Comparison of ENCODE assay signal across 8 cellular contexts in genomic region chrX:123835661-123836371, GRCh38. TPM values are rescaled to one million over a fixed set of nuclear protein-coding genes. Genes with fewer than 3 reads are reported as not detected.
DNase-seq lines count a peak whose midpoint lies in the region; ATAC-seq and TF ChIP-seq lines count a peak whose summit lies in the region.

No MANE protein-coding gene starts in this region.

- H3K4me1 ChIP-seq in lung (ENCODE audit: control insufficient read depth in 2 of 2, insufficient read depth in 2 of 2, low read length in 2 of 2) = no peaks in the 10 kb centered on the region

- no peak overlapping the region for H3K4me3 Mint-ChIP-seq in activated naive CD8-positive, alpha-beta T cell treated with anti-CD3 and anti-CD28 coated beads for 36 hours
- H3K4me3 Mint-ChIP-seq in naive thymus-derived CD8-positive, alpha-beta T cell = no peak overlapping the region

- H3K27ac ChIP-seq in lung (ENCODE audit: low read depth in 1 of 2, low read length in 1 of 2) = no peak overlapping the region

- DNase-seq in activated naive CD8-positive, alpha-beta T cell treated with anti-CD3 and anti-CD28 coated beads for 36 hours = peak; percentile 24
- DNase-seq in lung (ENCODE audit: low spot score) (no peak), cortex of kidney (lab: John Stamatoyannopoulos, UW) (no peak), mesenteric fat pad (ENCODE audit: low spot score) (no peak)
- no peak for DNase-seq in naive thymus-derived CD8-positive, alpha-beta T cell
- DNase-seq in activated CD8-positive, alpha-beta memory T cell treated with anti-CD3 and anti-CD28 coated beads, Interleukin-2, amount 50 U/mL, for 48 hours = no peak

- WGBS in lung, 2 donors = 87% methylated on average over 6 of the region's 6 CpGs

- no peaks in the 10 kb centered on the region for H3K36me3 ChIP-seq in lung (ENCODE audit: control insufficient read depth in 2 of 2, insufficient read depth in 2 of 2, low read length in 2 of 2)

- H3K9me3 Mint-ChIP-seq in activated naive CD8-positive, alpha-beta T cell treated with anti-CD3 and anti-CD28 coated beads for 36 hours = no peaks in the 10 kb centered on the region
- H3K9me3 Mint-ChIP-seq in naive thymus-derived CD8-positive, alpha-beta T cell = no peaks in the 10 kb centered on the region

- no peaks in the 10 kb centered on the region for H3K9me3 ChIP-seq in lung (ENCODE audit: control insufficient read depth in 2 of 2, insufficient read depth in 1 of 2, low read length in 1 of 2)

- no peak overlapping the region for H3K4me3 ChIP-seq in lung

- H3K36me3 Mint-ChIP-seq in activated naive CD8-positive, alpha-beta T cell treated with anti-CD3 and anti-CD28 coated beads for 36 hours = no peaks in the 10 kb centered on the region
- H3K36me3 Mint-ChIP-seq in naive thymus-derived CD8-positive, alpha-beta T cell = no peaks in the 10 kb centered on the region

- no peak for TF ChIP-seq CTCF in lung (IDR thresholded peaks at IDR 0.05; ENCODE audit: control extremely low read depth, extremely low read depth)

- POLR2A ChIA-PET in naive thymus-derived CD8-positive, alpha-beta T cell (lab: Charles Lee) = no interaction called here

- no peak overlapping the region for H3K27ac Mint-ChIP-seq in activated naive CD8-positive, alpha-beta T cell treated with anti-CD3 and anti-CD28 coated beads for 36 hours
- peak overlapping the region in 1 of 10 donors; percentile 35 for H3K27ac Mint-ChIP-seq in naive thymus-derived CD8-positive, alpha-beta T cell

- H3K27me3 ChIP-seq in lung (ENCODE audit: control insufficient read depth, insufficient read depth) = no peaks in the 10 kb centered on the region

- no peaks in the 10 kb centered on the region for H3K4me1 Mint-ChIP-seq in activated naive CD8-positive, alpha-beta T cell treated with anti-CD3 and anti-CD28 coated beads for 36 hours
- peaks cover 0 to 3% (median 0%) of the 10 kb centered on the region in 4 donors for H3K4me1 Mint-ChIP-seq in naive thymus-derived CD8-positive, alpha-beta T cell

- ATAC-seq in GM18868 (IDR thresholded peaks at IDR 0.05; ENCODE audit: unreplicated experiment) (peak; percentile 60), HG03442 (IDR thresholded peaks at IDR 0.05; ENCODE audit: unreplicated experiment) (peak; percentile 81), lung (ENCODE audit: insufficient read depth, low FRiP score) (peak; percentile 64)
- ATAC-seq in naive thymus-derived CD8-positive, alpha-beta T cell = no peak

- no peaks in the 10 kb centered on the region for H3K27me3 Mint-ChIP-seq in activated naive CD8-positive, alpha-beta T cell treated with anti-CD3 and anti-CD28 coated beads for 36 hours
- H3K27me3 Mint-ChIP-seq in naive thymus-derived CD8-positive, alpha-beta T cell = peaks cover 0 to 5% (median 2%) of the 10 kb centered on the region in 5 donors

RNA-seq across cellular contexts. Expression of gene XIAP, which starts 24.0 kb away (rescaled TPM):
- 10 to 100 TPM; 23.7 to 26.7 TPM for total RNA-seq in activated naive CD8-positive, alpha-beta T cell treated with anti-CD3 and anti-CD28 coated beads for 36 hours
- total RNA-seq in lung (10 to 100 TPM; 56.2 to 58.6 TPM), mesenteric fat pad (45.2 TPM)
- 10 to 100 TPM in 1 of 2 donors, 1 to 10 TPM in 1; 8.5 to 15.3 TPM for polyA plus RNA-seq in lung
- total RNA-seq in naive thymus-derived CD8-positive, alpha-beta T cell = 10 to 100 TPM; 46.4 to 47.6 TPM
- 1 to 10 TPM; 7.6 to 8.1 (median 8.0) TPM for polyA plus RNA-seq in naive thymus-derived CD8-positive, alpha-beta T cell

Comparison
In these comparisons a context has a peak if more than half of its experiments do, and no peak if none do; other contexts are left out.
1. ATAC-seq: peak in GM18868 (single experiment), HG03442 (single experiment) and lung (single experiment); none in naive thymus-derived CD8-positive, alpha-beta T cell (0 of 2).